Comparison of ENCODE assay signal across 21 cellular contexts in the genomic region with DNA sequence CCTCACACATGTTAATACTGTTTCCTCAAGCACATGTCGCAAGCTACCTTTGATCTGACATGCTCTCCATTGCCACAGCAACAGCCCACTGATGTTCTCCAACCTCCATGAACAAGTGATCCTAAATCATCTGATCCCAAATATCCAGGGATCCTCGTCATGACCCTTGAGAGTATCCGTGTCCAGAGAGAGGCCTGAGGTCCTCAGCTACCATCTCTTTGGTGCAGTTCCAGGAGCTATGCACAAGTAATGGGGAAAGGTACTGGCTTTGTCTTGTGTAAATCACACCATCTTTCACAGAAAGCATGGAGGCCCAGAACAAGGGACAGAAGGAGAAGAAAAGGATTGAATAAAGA. TPM values are rescaled to one million over a fixed set of nuclear protein-coding genes. Genes with fewer than 3 reads are reported as not detected.
DNase-seq lines count a peak whose midpoint lies in the region; ATAC-seq, FAIRE-seq and TF ChIP-seq lines count a peak whose summit lies in the region.
"Had no signal": no experiment of that assay in that cellular context is flagged by ENCODE, and none has a peak within 500 bp of the region (broad histone marks: within the 10 kb centered on the region; RNA-seq: fewer than 3 reads in every experiment).

No MANE protein-coding gene starts in this region.

- peaks cover 91% of the 10 kb centered on the region for H3K4me1 Mint-ChIP-seq in activated T-cell treated with anti-CD3 and anti-CD28 coated beads, Interleukin-2, amount 50 U/mL, for 24 hours (ENCODE audit: low read depth)
- peaks cover 72% of the 10 kb centered on the region for H3K4me1 Mint-ChIP-seq in T-helper 17 cell
- peaks cover 54 to 96% (median 94%) of the 10 kb centered on the region in 4 donors for H3K4me1 Mint-ChIP-seq in naive thymus-derived CD8-positive, alpha-beta T cell

- no peaks in the 10 kb centered on the region for H3K9me3 Mint-ChIP-seq in activated T-cell treated with anti-CD3 and anti-CD28 coated beads, Interleukin-2, amount 50 U/mL, for 24 hours
- no peaks in the 10 kb centered on the region for H3K9me3 Mint-ChIP-seq in naive thymus-derived CD8-positive, alpha-beta T cell
- H3K9me3 Mint-ChIP-seq: neural progenitor cell had no signal

- H3K4me1 ChIP-seq in kidney (ENCODE audit: control insufficient read depth in 1 of 2, insufficient read depth in 1 of 2, low read depth in 1 of 2, low read length in 2 of 2) = peaks cover 0 to 8% of the 10 kb centered on the region in 2 donors
- H3K4me1 ChIP-seq: SJSA1, vagina had no signal

- DNase-seq in activated T-cell treated with anti-CD3 and anti-CD28 coated beads, Interleukin-2, amount 50 U/mL, for 24 hours = no peak
- DNase-seq in activated T-cell treated with anti-CD3 and anti-CD28 coated beads for 4 hours = no peak
- DNase-seq in GM12864 (ENCODE audit: low read depth) = no peak
- DNase-seq in T-helper 17 cell = no peak
- no peak for DNase-seq in naive thymus-derived CD8-positive, alpha-beta T cell
- no peak for DNase-seq in NCI-H1436 treated with DMSO at 0.1 percent for 48 hours (lab: John Stamatoyannopoulos, UW)
- no peak for DNase-seq in kidney
- DNase-seq in cerebellar cortex (ENCODE audit: low spot score) = no peak
- DNase-seq: foreskin fibroblast, GOT3, hippocampal formation, mesenchymal stem cell, NCI-H1092 treated with DMSO at 0.1 percent for 48 hours, NCI-H2171 treated with DMSO at 0.1 percent for 48 hours, PC-9 had no signal

- H3K27ac Mint-ChIP-seq in activated T-cell treated with anti-CD3 and anti-CD28 coated beads, Interleukin-2, amount 50 U/mL, for 24 hours = peak overlapping the region; percentile 88
- peak overlapping the region; percentile 95 for H3K27ac Mint-ChIP-seq in T-helper 17 cell
- H3K27ac Mint-ChIP-seq in naive thymus-derived CD8-positive, alpha-beta T cell = peak overlapping the region; percentile 83 to 96 (median 91)
- H3K27ac Mint-ChIP-seq: neural progenitor cell had no signal

- H3K4me3 ChIP-seq in GM12864 (ENCODE audit: low read depth, low read length) = peak overlapping the region; percentile 68
- H3K4me3 ChIP-seq in kidney (ENCODE audit: low read length in 2 of 2) = no peak overlapping the region
- H3K4me3 ChIP-seq: K562, neural progenitor cell, PC-9, SJSA1, vagina had no signal

- H3K27ac ChIP-seq in kidney (ENCODE audit: low read depth in 2 of 2, low read length in 2 of 2) = no peak overlapping the region
- H3K27ac ChIP-seq: neural progenitor cell, SJSA1, vagina had no signal

- H3K9ac ChIP-seq in kidney (ENCODE audit: low read length in 2 of 2) = no peak overlapping the region
- H3K9ac ChIP-seq: neural progenitor cell had no signal

- H3K36me3 ChIP-seq in kidney (ENCODE audit: control insufficient read depth in 1 of 2, insufficient read depth in 2 of 2, low read length in 2 of 2) = no peaks in the 10 kb centered on the region
- H3K36me3 ChIP-seq: neural progenitor cell, vagina had no signal

- no peak for FAIRE-seq in kidney (lab: Jason Lieb, UNC)
- FAIRE-seq: astrocyte, K562 had no signal

- POLR2A ChIA-PET in naive thymus-derived CD8-positive, alpha-beta T cell (lab: Charles Lee) = interaction anchor here (0.9 kb wide), 1 partner anchor 152 kb away, joined by 4 read pairs; a partner anchor contains a TSS

- H3K9me3 ChIP-seq in T-helper 17 cell (ENCODE audit: control insufficient read depth, low read length, poor library complexity, severe bottlenecking) (no peaks in the 10 kb centered on the region), kidney (ENCODE audit: control insufficient read depth in 1 of 2, low read length in 2 of 2) (no peaks in the 10 kb centered on the region)
- H3K9me3 ChIP-seq: SJSA1, vagina had no signal

- intact Hi-C loops in kidney (cut with DNase I) = no loop called here

- H3K36me3 Mint-ChIP-seq in activated T-cell treated with anti-CD3 and anti-CD28 coated beads, Interleukin-2, amount 50 U/mL, for 24 hours (ENCODE audit: low read depth) = peaks cover 3% of the 10 kb centered on the region
- peaks cover 12% of the 10 kb centered on the region for H3K36me3 Mint-ChIP-seq in T-helper 17 cell (ENCODE audit: low read depth)
- H3K36me3 Mint-ChIP-seq in naive thymus-derived CD8-positive, alpha-beta T cell = peaks cover 0 to 16% (median 0%) of the 10 kb centered on the region in 3 donors
- H3K36me3 Mint-ChIP-seq: neural progenitor cell had no signal

- no peaks in the 10 kb centered on the region for H3K27me3 Mint-ChIP-seq in activated T-cell treated with anti-CD3 and anti-CD28 coated beads, Interleukin-2, amount 50 U/mL, for 24 hours
- H3K27me3 Mint-ChIP-seq in T-helper 17 cell = no peaks in the 10 kb centered on the region
- H3K27me3 Mint-ChIP-seq in naive thymus-derived CD8-positive, alpha-beta T cell = no peaks in the 10 kb centered on the region

- ATAC-seq in T-helper 17 cell = no peak
- no peak for ATAC-seq in naive thymus-derived CD8-positive, alpha-beta T cell
- ATAC-seq: K562 had no signal

- H3K4me3 Mint-ChIP-seq in activated T-cell treated with anti-CD3 and anti-CD28 coated beads, Interleukin-2, amount 50 U/mL, for 24 hours = no peak overlapping the region
- H3K4me3 Mint-ChIP-seq in T-helper 17 cell = peak overlapping the region; percentile 58
- H3K4me3 Mint-ChIP-seq in naive thymus-derived CD8-positive, alpha-beta T cell = peak overlapping the region in 9 of 10 donors; percentile 4 to 81 (median 40)
- H3K4me3 Mint-ChIP-seq: neural progenitor cell had no signal

- TF ChIP-seq CTCF in GM12864 (IDR thresholded peaks at IDR 0.05; ENCODE audit: low read depth, low read length, missing control alignments) (no peak), kidney (IDR thresholded peaks at IDR 0.05; ENCODE audit: borderline replicate concordance, extremely low read depth, insufficient read depth) (no peak)

RNA-seq across cellular contexts. Expression of a gene that starts 2.4 kb away (rescaled TPM):
- total RNA-seq in T-helper 17 cell = 10 to 100 TPM; 14.2 to 21.2 TPM
- 10 to 100 TPM; 15.1 TPM for total RNA-seq in naive thymus-derived CD8-positive, alpha-beta T cell
- 10 to 100 TPM; 18.1 to 25.3 (median 22.0) TPM for polyA plus RNA-seq in naive thymus-derived CD8-positive, alpha-beta T cell
- 0.88 TPM for total RNA-seq in kidney
- not detected for polyA plus RNA-seq in kidney (ENCODE audit: insufficient read depth, low read depth, low replicate concordance)
- total RNA-seq: astrocyte, K562, kidney epithelial cell, PC-9, SJSA1 had no signal

RNA-seq across cellular contexts. Expression of a gene that starts 44.4 kb away (rescaled TPM):
- total RNA-seq in T-helper 17 cell (1 to 10 TPM; 2.0 to 4.1 TPM), kidney (5.2 TPM)
- total RNA-seq in naive thymus-derived CD8-positive, alpha-beta T cell = under 1 TPM; 0.94 to 0.96 TPM
- polyA plus RNA-seq in naive thymus-derived CD8-positive, alpha-beta T cell = under 1 TPM; 0.54 to 0.96 (median 0.64) TPM
- 3.8 TPM for polyA plus RNA-seq in kidney (ENCODE audit: insufficient read depth, low read depth, low replicate concordance)
